Comparison of ENCODE assay signal across 8 cellular contexts in the genomic region with DNA sequence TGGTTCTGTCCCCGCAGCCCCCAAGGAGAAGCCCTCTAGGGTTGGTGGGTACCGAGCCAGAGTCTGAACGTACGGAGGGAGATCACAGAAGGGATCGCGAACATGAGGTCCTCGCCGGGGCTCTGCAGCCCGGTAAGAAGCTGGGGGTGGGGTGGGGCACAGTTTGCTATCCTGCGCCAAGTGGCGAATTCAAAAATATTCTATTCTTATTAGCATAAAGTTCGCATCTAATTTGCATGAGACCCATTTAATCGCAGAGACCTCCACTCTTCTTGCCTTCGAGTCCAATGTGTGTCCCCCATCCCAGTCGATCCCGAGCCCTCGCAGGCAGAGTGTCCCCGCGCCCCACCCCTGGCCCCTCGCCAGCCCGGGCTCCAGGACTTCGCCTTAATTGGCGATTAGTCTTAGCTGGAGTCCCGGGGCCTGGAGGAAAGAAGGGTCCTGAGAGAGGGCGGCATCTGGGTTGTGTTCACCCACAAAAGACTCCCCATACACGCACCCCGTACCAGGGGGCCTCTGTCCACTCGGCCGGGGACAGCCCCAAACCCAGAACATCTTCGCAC. TPM values are rescaled to one million over a fixed set of nuclear protein-coding genes. Genes with fewer than 3 reads are reported as not detected.
DNase-seq lines count a peak whose midpoint lies in the region; ATAC-seq and TF ChIP-seq lines count a peak whose summit lies in the region.

No MANE protein-coding gene starts in this region.

- peaks cover 48% of the 10 kb centered on the region for H3K27me3 ChIP-seq in hepatocyte
- H3K27me3 ChIP-seq in skeletal muscle tissue (ENCODE audit: control insufficient read depth in 3 of 3, insufficient read depth in 3 of 3, low read length in 3 of 3) = peaks cover 27 to 61% (median 55%) of the 10 kb centered on the region in 3 donors

- peaks cover 28% of the 10 kb centered on the region for H3K27me3 Mint-ChIP-seq in activated T-helper 2 cell treated with anti-CD3 and anti-CD28 coated beads, Interferon-gamma antibody, Interleukin-2, Interleukin-4, amounts not matched to agents 10 μg/mL and 5 μg/mL and 100 μg/mL, durations not matched to agents 14 hours and 24 hours and 36 hours (ENCODE audit: low read depth)

- no peaks in the 10 kb centered on the region for H3K79me2 ChIP-seq in hepatocyte

- H3K4me2 ChIP-seq in hepatocyte = peak overlapping the region; percentile 94

- TF ChIP-seq CTCF in GM20000 (IDR thresholded peaks at IDR 0.05; ENCODE audit: extremely low read depth, missing control alignments) (no peak), hepatocyte (IDR thresholded peaks at IDR 0.05; ENCODE audit: poor library complexity) (no peak)

- peak overlapping the region; percentile 57 for H3K4me3 ChIP-seq in hepatocyte
- H3K4me3 ChIP-seq in skeletal muscle tissue (ENCODE audit: low read length in 3 of 3) = peak overlapping the region; percentile 52 to 64 (median 56)

- H3K36me3 ChIP-seq in hepatocyte (replicated peaks; ENCODE audit: insufficient read depth, low read depth) = no peaks in the 10 kb centered on the region
- H3K36me3 ChIP-seq in skeletal muscle tissue (ENCODE audit: control insufficient read depth in 3 of 3, insufficient read depth in 3 of 3, low read length in 3 of 3) = peaks cover 0 to 5% (median 2%) of the 10 kb centered on the region in 3 donors

- no peak overlapping the region for H3K27ac Mint-ChIP-seq in activated T-helper 2 cell treated with anti-CD3 and anti-CD28 coated beads, Interferon-gamma antibody, Interleukin-2, Interleukin-4, amounts not matched to agents 10 μg/mL and 5 μg/mL and 100 μg/mL, durations not matched to agents 14 hours and 24 hours and 36 hours

- no peaks in the 10 kb centered on the region for H3K9me3 Mint-ChIP-seq in activated T-helper 2 cell treated with anti-CD3 and anti-CD28 coated beads, Interferon-gamma antibody, Interleukin-2, Interleukin-4, amounts not matched to agents 10 μg/mL and 5 μg/mL and 100 μg/mL, durations not matched to agents 14 hours and 24 hours and 36 hours

- no peaks in the 10 kb centered on the region for H3K9me3 ChIP-seq in hepatocyte (ENCODE audit: low read depth)
- H3K9me3 ChIP-seq in skeletal muscle tissue (ENCODE audit: control insufficient read depth in 3 of 3, low read length in 3 of 3) = no peaks in the 10 kb centered on the region

- no peak for ATAC-seq in HG02623 (IDR thresholded peaks at IDR 0.05; ENCODE audit: unreplicated experiment)

- H3K9me2 ChIP-seq in hepatocyte (replicated peaks; ENCODE audit: insufficient read depth) = no peaks in the 10 kb centered on the region

- DNase-seq in GM20000 (ENCODE audit: low spot score) (peak; percentile 55), hepatocyte (ENCODE audit: low spot score) (no peak), NCI-H226 (no peak), SIG-M5 (lab: John Stamatoyannopoulos, UW) (no peak), HT-29 (ENCODE audit: low spot score) (no peak)
- DNase-seq in activated T-helper 2 cell treated with anti-CD3 and anti-CD28 coated beads, Interferon-gamma antibody, Interleukin-2, Interleukin-4, amounts not matched to agents 10 μg/mL and 5 μg/mL and 100 μg/mL, durations not matched to agents 14 hours and 24 hours and 36 hours (ENCODE audit: low spot score) = no peak

- no peaks in the 10 kb centered on the region for H3K36me3 Mint-ChIP-seq in activated T-helper 2 cell treated with anti-CD3 and anti-CD28 coated beads, Interferon-gamma antibody, Interleukin-2, Interleukin-4, amounts not matched to agents 10 μg/mL and 5 μg/mL and 100 μg/mL, durations not matched to agents 14 hours and 24 hours and 36 hours (ENCODE audit: low read depth)

- H3K27ac ChIP-seq in hepatocyte = peak overlapping the region; percentile 57
- peak overlapping the region; percentile 66 for H3K27ac ChIP-seq in skeletal muscle tissue (ENCODE audit: low read depth, low read length)

- H3K4me1 Mint-ChIP-seq in activated T-helper 2 cell treated with anti-CD3 and anti-CD28 coated beads, Interferon-gamma antibody, Interleukin-2, Interleukin-4, amounts not matched to agents 10 μg/mL and 5 μg/mL and 100 μg/mL, durations not matched to agents 14 hours and 24 hours and 36 hours (ENCODE audit: low read depth) = peaks cover 6% of the 10 kb centered on the region

- H2AFZ ChIP-seq in hepatocyte = peak overlapping the region; percentile 94

- intact Hi-C loops in activated T-helper 2 cell treated with anti-CD3 and anti-CD28 coated beads, Interferon-gamma antibody, Interleukin-2, Interleukin-4, amounts not matched to agents 10 μg/mL and 5 μg/mL and 100 μg/mL, durations not matched to agents 14 hours and 24 hours and 36 hours (cut with micrococcal nuclease) = no loop called here

- peak overlapping the region; percentile 45 to 73 (median 51) for H3K9ac ChIP-seq in skeletal muscle tissue (ENCODE audit: low read depth in 1 of 3, low read length in 3 of 3)

- peak overlapping the region; percentile 73 for H3K4me3 Mint-ChIP-seq in activated T-helper 2 cell treated with anti-CD3 and anti-CD28 coated beads, Interferon-gamma antibody, Interleukin-2, Interleukin-4, amounts not matched to agents 10 μg/mL and 5 μg/mL and 100 μg/mL, durations not matched to agents 14 hours and 24 hours and 36 hours (ENCODE audit: low read depth)

- WGBS in hepatocyte (ENCODE audit: low lambda C conversion rate, missing lambda C conversion rate) = 6% methylated on average over 29 of the region's 30 CpGs

- H3K4me1 ChIP-seq in hepatocyte (ENCODE audit: insufficient read depth) (peaks cover 15% of the 10 kb centered on the region), skeletal muscle tissue (ENCODE audit: control insufficient read depth in 3 of 3, insufficient read depth in 3 of 3, low read length in 3 of 3) (peaks cover 14 to 24% (median 16%) of the 10 kb centered on the region in 3 donors)

- no peaks in the 10 kb centered on the region for H4K20me1 ChIP-seq in hepatocyte (ENCODE audit: insufficient read depth, poor library complexity, severe bottlenecking)

RNA-seq across cellular contexts. Expression of a gene that starts 0.6 kb away (rescaled TPM):
- total RNA-seq in activated T-helper 2 cell treated with anti-CD3 and anti-CD28 coated beads, Interferon-gamma antibody, Interleukin-2, Interleukin-4, amounts not matched to agents 10 μg/mL and 5 μg/mL and 100 μg/mL, durations not matched to agents 14 hours and 24 hours and 36 hours = 1.9 and 2.3 TPM in 2 replicates
- total RNA-seq in hepatocyte = 9.0 and 12.6 TPM in 2 replicates
- polyA plus RNA-seq in hepatocyte = 0.29 and 1.3 TPM in 2 replicates
- total RNA-seq in skeletal muscle tissue = 23.0 TPM
- total RNA-seq in HT-29 (2014; rRNA removed; shearing (Covaris generic)) = 0.25 TPM in 1 of 2 replicates, not detected in the other

RNA-seq across cellular contexts. Expression of a gene that starts 6.0 kb away (rescaled TPM):
- 17.7 and 21.7 TPM in 2 replicates for total RNA-seq in activated T-helper 2 cell treated with anti-CD3 and anti-CD28 coated beads, Interferon-gamma antibody, Interleukin-2, Interleukin-4, amounts not matched to agents 10 μg/mL and 5 μg/mL and 100 μg/mL, durations not matched to agents 14 hours and 24 hours and 36 hours
- total RNA-seq in hepatocyte = 17.7 and 19.9 TPM in 2 replicates
- polyA plus RNA-seq in hepatocyte = 31.2 and 42.9 TPM in 2 replicates
- 7.8 TPM for total RNA-seq in skeletal muscle tissue
- total RNA-seq in HT-29 (2014; rRNA removed; shearing (Covaris generic)) = not detected in 2 replicates

RNA-seq across cellular contexts. Expression of a gene that starts 19.6 kb away (rescaled TPM):
- total RNA-seq in activated T-helper 2 cell treated with anti-CD3 and anti-CD28 coated beads, Interferon-gamma antibody, Interleukin-2, Interleukin-4, amounts not matched to agents 10 μg/mL and 5 μg/mL and 100 μg/mL, durations not matched to agents 14 hours and 24 hours and 36 hours = 23.2 and 24.6 TPM in 2 replicates
- total RNA-seq in hepatocyte = 30.0 and 41.6 TPM in 2 replicates
- polyA plus RNA-seq in hepatocyte = 32.3 and 34.2 TPM in 2 replicates
- 5.7 TPM for total RNA-seq in skeletal muscle tissue
- 30.8 and 37.2 TPM in 2 replicates for total RNA-seq in HT-29 (2014; rRNA removed; shearing (Covaris generic))

RNA-seq across cellular contexts. Expression of a gene that starts 22.4 kb away (rescaled TPM):
- total RNA-seq in activated T-helper 2 cell treated with anti-CD3 and anti-CD28 coated beads, Interferon-gamma antibody, Interleukin-2, Interleukin-4, amounts not matched to agents 10 μg/mL and 5 μg/mL and 100 μg/mL, durations not matched to agents 14 hours and 24 hours and 36 hours = 10.8 and 11.3 TPM in 2 replicates
- 0.24 and 0.97 TPM in 2 replicates for total RNA-seq in hepatocyte
- 0.97 and 1.2 TPM in 2 replicates for polyA plus RNA-seq in hepatocyte
- 3.1 TPM for total RNA-seq in skeletal muscle tissue
- total RNA-seq in HT-29 (2014; rRNA removed; shearing (Covaris generic)) = 3.1 and 5.8 TPM in 2 replicates
